16 cellular contexts compared by ENCODE assay signal in genomic region chr17:61302911-61303310, GRCh38.
"Had no signal": no experiment of that assay in that cellular context is flagged by ENCODE, and none has a peak within 500 bp of the region (broad histone marks: within the 10 kb centered on the region; RNA-seq: fewer than 3 reads in every experiment).

No MANE protein-coding gene starts in this region.

- H3K36me3 ChIP-seq: left lung, neutrophil, ovary, right atrium auricular region, suprapubic skin, thyroid gland, upper lobe of right lung had no signal

- H3K27me3 Mint-ChIP-seq: naive B cell had no signal

- H3K9me3 ChIP-seq: left lung, neutrophil, ovary, right atrium auricular region, suprapubic skin, thyroid gland, upper lobe of right lung had no signal

- H3K9me3 Mint-ChIP-seq: naive B cell had no signal

- H3K27ac ChIP-seq: coronary artery, epithelial cell of prostate, left lung, neutrophil, ovary, right atrium auricular region, suprapubic skin, thyroid gland, upper lobe of right lung had no signal

- H3K4me1 ChIP-seq: left lung, right atrium auricular region, suprapubic skin, thyroid gland, upper lobe of right lung had no signal

- H3K27me3 ChIP-seq: left lung, neutrophil, ovary, right atrium auricular region, suprapubic skin, thyroid gland, upper lobe of right lung had no signal

- DNase-seq: central memory CD4-positive, alpha-beta T cell; effector CD8-positive, alpha-beta T cell; left lung; mesendoderm; naive B cell; ovary; stimulated activated CD4-positive, alpha-beta T cell treated with anti-CD3 and anti-CD28 coated beads, Interleukin-12 subunit alpha, Interleukin-12 subunit beta, amount 100 ng/mL, for 4 hours; stimulated activated naive CD4-positive, alpha-beta T cell; thyroid gland; upper lobe of right lung had no signal

- ATAC-seq: left lung, upper lobe of right lung had no signal

- H3K4me3 Mint-ChIP-seq: naive B cell had no signal

- H3K4me3 ChIP-seq: coronary artery, left lung, lung, ovary, right atrium auricular region, suprapubic skin, thyroid gland, upper lobe of right lung had no signal

- H3K4me1 Mint-ChIP-seq: naive B cell had no signal
